8 cellular contexts compared by ENCODE assay signal in genomic region chr5:77491783-77492652, GRCh38. TPM values are rescaled to one million over a fixed set of nuclear protein-coding genes. Genes with fewer than 3 reads are reported as not detected.
DNase-seq lines count a peak whose midpoint lies in the region; ATAC-seq and TF ChIP-seq lines count a peak whose summit lies in the region.

A gene with protein sequence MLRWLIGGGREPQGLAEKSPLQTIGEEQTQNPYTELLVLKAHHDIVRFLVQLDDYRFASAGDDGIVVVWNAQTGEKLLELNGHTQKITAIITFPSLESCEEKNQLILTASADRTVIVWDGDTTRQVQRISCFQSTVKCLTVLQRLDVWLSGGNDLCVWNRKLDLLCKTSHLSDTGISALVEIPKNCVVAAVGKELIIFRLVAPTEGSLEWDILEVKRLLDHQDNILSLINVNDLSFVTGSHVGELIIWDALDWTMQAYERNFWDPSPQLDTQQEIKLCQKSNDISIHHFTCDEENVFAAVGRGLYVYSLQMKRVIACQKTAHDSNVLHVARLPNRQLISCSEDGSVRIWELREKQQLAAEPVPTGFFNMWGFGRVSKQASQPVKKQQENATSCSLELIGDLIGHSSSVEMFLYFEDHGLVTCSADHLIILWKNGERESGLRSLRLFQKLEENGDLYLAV (minus strand): TSS chr5:77492316. CDS start chr5:77492220, 96 bp downstream.

- DNase-seq in DMS153 (lab: John Stamatoyannopoulos, UW) (peak; percentile 32), HuH-7.5 (ENCODE audit: low spot score) (peak; percentile 77), OCI-M1 (lab: John Stamatoyannopoulos, UW) (peak; percentile 95), activated T-cell treated with anti-CD3 and anti-CD28 coated beads for 24 hours (ENCODE audit: low read depth) (peak; percentile 80), epithelial cell of esophagus (ENCODE audit: low read depth) (peak; percentile 94), mucosa of descending colon (peak; percentile 93 to 96 (median 93))
- peak; percentile 84 for DNase-seq in stimulated activated CD8-positive, alpha-beta memory T cell treated with anti-CD3 and anti-CD28 coated beads, Interleukin-4, amount 100 ng/mL, for 24 hours (ENCODE audit: low read depth)

- H3K4me3 ChIP-seq in epithelial cell of esophagus (ENCODE audit: low read length) (peak within 1 kb of the TSS; percentile 78), mucosa of descending colon (peak within 1 kb of the TSS; percentile 65)

- peak; percentile 67 for TF ChIP-seq CTCF in epithelial cell of esophagus (IDR thresholded peaks at IDR 0.05; ENCODE audit: insufficient read depth, low read depth, low read length, missing control alignments)
- peak; percentile 86 for TF ChIP-seq CTCF in mucosa of descending colon (IDR thresholded peaks at IDR 0.05)

- peak; percentile 83 for ATAC-seq in GM21526 (IDR thresholded peaks at IDR 0.05; ENCODE audit: low FRiP score, unreplicated experiment)
- peak; percentile 98 for ATAC-seq in mucosa of descending colon

- intact Hi-C loops in mucosa of descending colon (cut with DNase I, micrococcal nuclease) = loop anchor here (5.0 to 10.0 kb wide), 3 partner anchors 347 to 627 kb away; no protein-coding TSS in a partner anchor

- H3K4me1 ChIP-seq in mucosa of descending colon (ENCODE audit: low read depth) = peaks cover 7% of the 10 kb centered on the region

- H3K9me3 ChIP-seq in mucosa of descending colon = no peaks in the 10 kb centered on the region

- no peaks in the 10 kb centered on the region for H3K36me3 ChIP-seq in mucosa of descending colon (ENCODE audit: low read depth)

RNA-seq across cellular contexts. Expression of the gene that starts here (rescaled TPM):
- total RNA-seq in mucosa of descending colon = 10 to 100 TPM; 15.8 to 33.1 (median 21.8) TPM

Comparison
In these comparisons a context has a peak if more than half of its experiments do, and no peak if none do; other contexts are left out.
1. Peak in every context shown above with its lines: DNase-seq, ATAC-seq and H3K4me3 ChIP-seq.
2. DNase-seq: peak in every context shown above with its lines; median percentile 95 in OCI-M1; 94 in epithelial cell of esophagus; 93 in mucosa of descending colon; 84 in stimulated activated CD8-positive, alpha-beta memory T cell treated with anti-CD3 and anti-CD28 coated beads, Interleukin-4, amount 100 ng/mL, for 24 hours; 80 in activated T-cell treated with anti-CD3 and anti-CD28 coated beads for 24 hours; 77 in HuH-7.5; 32 in DMS153.